ENCODE assay signal across 26 cellular contexts in genomic region chr2:149467461-149467860, GRCh38.
"Had no signal": no experiment of that assay in that cellular context is flagged by ENCODE, and none has a peak within 500 bp of the region (broad histone marks: within the 10 kb centered on the region; RNA-seq: fewer than 3 reads in every experiment).

No MANE protein-coding gene starts in this region.

- H3K36me3 Mint-ChIP-seq: activated naive CD8-positive, alpha-beta T cell; memory B cell; naive thymus-derived CD4-positive, alpha-beta T cell had no signal

- H3K27me3 Mint-ChIP-seq: central memory CD8-positive, alpha-beta T cell; effector memory CD8-positive, alpha-beta T cell; memory B cell; progenitor cell of endocrine pancreas had no signal

- H3K9me3 Mint-ChIP-seq: activated T-cell treated with anti-CD3 and anti-CD28 coated beads, Interleukin-2, amount 50 U/mL, for 4 hours; activated T-helper 2 cell treated with anti-CD3 and anti-CD28 coated beads, Interferon-gamma antibody, Interleukin-2, Interleukin-4, amounts not matched to agents 10 μg/mL and 5 μg/mL and 100 μg/mL, durations not matched to agents 14 hours and 24 hours and 36 hours; central memory CD8-positive, alpha-beta T cell; memory B cell; WTC11 had no signal

- H3K4me3 ChIP-seq: breast epithelium, gastroesophageal sphincter, sigmoid colon, spleen, thyroid gland had no signal

- H3K27ac ChIP-seq: breast epithelium, gastroesophageal sphincter, sigmoid colon, spleen, thyroid gland had no signal

- ATAC-seq: activated T-cell treated with anti-CD3 and anti-CD28 coated beads, Interleukin-2, amount 50 U/mL, for 4 hours; effector memory CD8-positive, alpha-beta T cell; esophagus mucosa; gastroesophageal sphincter; left cardiac atrium; naive thymus-derived CD4-positive, alpha-beta T cell; stimulated activated naive CD8-positive, alpha-beta T cell treated with anti-CD3 and anti-CD28 coated beads, Interleukin-15, Interleukin-2, amounts not matched to agents 100 U/mL and 50 U/mL, for 24 hours; WTC11 had no signal

- H3K9me3 ChIP-seq: breast epithelium, gastroesophageal sphincter, sigmoid colon, thyroid gland had no signal

- H3K36me3 ChIP-seq: breast epithelium, gastroesophageal sphincter, sigmoid colon, spleen, thyroid gland had no signal

- H3K4me3 Mint-ChIP-seq: activated naive CD8-positive, alpha-beta T cell; activated T-cell treated with anti-CD3 and anti-CD28 coated beads, Interleukin-2, amount 50 U/mL, for 4 hours; central memory CD8-positive, alpha-beta T cell; effector memory CD8-positive, alpha-beta T cell; memory B cell; naive thymus-derived CD4-positive, alpha-beta T cell; WTC11 had no signal

- H3K27me3 ChIP-seq: breast epithelium, gastroesophageal sphincter, sigmoid colon, spleen, thyroid gland had no signal

- H3K27ac Mint-ChIP-seq: activated naive CD8-positive, alpha-beta T cell; activated T-helper 2 cell treated with anti-CD3 and anti-CD28 coated beads, Interferon-gamma antibody, Interleukin-2, Interleukin-4, amounts not matched to agents 10 μg/mL and 5 μg/mL and 100 μg/mL, durations not matched to agents 14 hours and 24 hours and 36 hours; effector memory CD8-positive, alpha-beta T cell; memory B cell; naive thymus-derived CD4-positive, alpha-beta T cell; progenitor cell of endocrine pancreas; WTC11 had no signal

- DNase-seq: activated CD4-positive, alpha-beta T cell treated with anti-CD3 and anti-CD28 coated beads, Interleukin-2, amount 50 U/mL, for 4 hours; activated CD8-positive, alpha-beta memory T cell treated with anti-CD3 and anti-CD28 coated beads, Interleukin-2, amount 50 U/mL, for 48 hours; activated naive CD4-positive, alpha-beta T cell; activated T-cell treated with anti-CD3 and anti-CD28 coated beads, Interleukin-2, amount 50 U/mL, for 4 hours; amniotic stem cell; effector memory CD8-positive, alpha-beta T cell; head of caudate nucleus; left cardiac atrium; naive thymus-derived CD4-positive, alpha-beta T cell; retina; sigmoid colon; spleen; stimulated activated CD4-positive, alpha-beta T cell treated with anti-CD3 and anti-CD28 coated beads, Interleukin-4, amount 100 ng/mL, for 24 hours; stimulated activated naive CD8-positive, alpha-beta T cell treated with anti-CD3 and anti-CD28 coated beads, Interleukin-15, Interleukin-2, amounts not matched to agents 100 U/mL and 50 U/mL, for 24 hours; substantia nigra; T-helper 9 cell; thyroid gland had no signal

- H3K4me1 Mint-ChIP-seq: central memory CD8-positive, alpha-beta T cell; memory B cell; naive thymus-derived CD4-positive, alpha-beta T cell; WTC11 had no signal

- H3K4me1 ChIP-seq: breast epithelium, gastroesophageal sphincter, sigmoid colon, spleen had no signal
